In the genomic region with DNA sequence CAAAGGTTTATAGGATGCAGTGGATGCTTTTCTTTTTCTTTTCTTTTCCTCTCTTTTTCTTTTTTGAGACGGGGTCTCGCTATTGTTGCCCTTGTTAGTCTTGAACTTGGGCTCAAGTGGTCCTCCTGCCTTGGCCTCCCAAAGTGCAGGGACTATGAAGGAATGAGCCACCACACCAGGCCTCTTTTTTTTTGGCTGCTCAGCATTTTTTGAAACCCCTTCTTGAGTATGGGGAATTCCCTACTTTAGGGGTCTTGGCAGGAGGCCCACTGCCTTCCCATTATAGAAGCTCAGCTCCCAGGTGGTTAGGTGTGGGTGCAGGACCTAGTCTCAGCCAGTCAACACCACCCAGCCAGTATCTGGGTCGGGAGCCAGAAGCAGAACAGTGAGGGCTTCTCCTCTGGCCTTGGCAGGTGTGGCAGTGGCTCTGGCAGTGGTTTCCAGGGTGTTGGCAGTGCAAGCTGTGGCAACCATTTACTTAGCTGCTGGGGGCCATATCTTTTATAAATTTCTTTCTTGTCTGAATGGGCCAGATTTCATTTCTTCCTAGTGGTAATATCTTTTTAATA, we compare ENCODE assay signal across 18 cellular contexts. TPM values are rescaled to one million over a fixed set of nuclear protein-coding genes. Genes with fewer than 3 reads are reported as not detected.
A peak's percentile ranks its signal among the peaks of the same experiment; 100 is the strongest.
DNase-seq lines count a peak whose midpoint lies in the region; ATAC-seq and TF ChIP-seq lines count a peak whose summit lies in the region.
"Had no signal": no experiment of that assay in that cellular context is flagged by ENCODE, and none has a peak within 500 bp of the region (broad histone marks: within the 10 kb centered on the region; RNA-seq: fewer than 3 reads in every experiment).

No MANE protein-coding gene starts in this region.

- H3K27ac ChIP-seq in smooth muscle cell (ENCODE audit: low read depth) (peak overlapping the region; percentile 82), brain microvascular endothelial cell (no peak overlapping the region)
- H3K27ac ChIP-seq: 22Rv1, BLaER1 had no signal

- WGBS in smooth muscle cell (ENCODE audit: low lambda C conversion rate): 100% methylated on average over 3 of the region's 3 CpGs

- peak overlapping the region; percentile 47 for H3K27ac Mint-ChIP-seq in T-helper 17 cell
- H3K27ac Mint-ChIP-seq: GM23338 had no signal

- H2AFZ ChIP-seq in smooth muscle cell (ENCODE audit: low read depth): no peak overlapping the region
- H2AFZ ChIP-seq: GM23338 had no signal

- H3K9ac ChIP-seq in smooth muscle cell (ENCODE audit: low read depth): no peak overlapping the region
- H3K9ac ChIP-seq: BLaER1 had no signal

- no peak overlapping the region for H3K4me2 ChIP-seq in smooth muscle cell
- H3K4me2 ChIP-seq: BLaER1, GM23338 had no signal

- no peaks in the 10 kb centered on the region for H3K36me3 ChIP-seq in smooth muscle cell (ENCODE audit: low read depth)
- no peaks in the 10 kb centered on the region for H3K36me3 ChIP-seq in brain microvascular endothelial cell (replicated peaks)
- H3K36me3 ChIP-seq: BLaER1 had no signal

- no peak overlapping the region for H3K4me3 ChIP-seq in smooth muscle cell
- no peak overlapping the region for H3K4me3 ChIP-seq in brain microvascular endothelial cell (ENCODE audit: low read depth, low read length)
- H3K4me3 ChIP-seq: BLaER1, GM23338 had no signal

- no peaks in the 10 kb centered on the region for H3K27me3 Mint-ChIP-seq in T-helper 17 cell

- in situ Hi-C loops in brain microvascular endothelial cell (cut with HindIII; ENCODE audit: low pct_ligation_motif_present, low sequenced_read_pairs): no loop called here

- H3K9me3 ChIP-seq in T-helper 17 cell (ENCODE audit: control insufficient read depth, low read length, poor library complexity, severe bottlenecking): no peaks in the 10 kb centered on the region
- H3K9me3 ChIP-seq in smooth muscle cell (replicated peaks; ENCODE audit: low read depth): no peaks in the 10 kb centered on the region
- H3K9me3 ChIP-seq: BLaER1 had no signal

- peaks cover 10% of the 10 kb centered on the region for H3F3A ChIP-seq in smooth muscle cell (ENCODE audit: low read depth)

- TF ChIP-seq CTCF in smooth muscle cell (IDR thresholded peaks at IDR 0.05; ENCODE audit: borderline replicate concordance, insufficient read depth, poor library complexity, severe bottlenecking) (no peak), brain microvascular endothelial cell (IDR thresholded peaks at IDR 0.05; ENCODE audit: low read depth, low read length, missing control alignments) (no peak)

- H3K4me3 Mint-ChIP-seq in T-helper 17 cell: no peak overlapping the region
- H3K4me3 Mint-ChIP-seq: CD8-positive, alpha-beta memory T cell; GM23338 had no signal

- intact Hi-C loops in left cardiac atrium (cut with DNase I): no loop called here

- peaks cover 2% of the 10 kb centered on the region for H3K36me3 Mint-ChIP-seq in T-helper 17 cell (ENCODE audit: low read depth)

- ATAC-seq in T-helper 17 cell (no peak), left cardiac atrium (peak; percentile 57), HG03342 (IDR thresholded peaks at IDR 0.05; ENCODE audit: unreplicated experiment) (no peak)
- ATAC-seq: GM23338 had no signal

- DNase-seq in DMS 273 (lab: John Stamatoyannopoulos, UW; ENCODE audit: unreplicated experiment) (peak; percentile 25), DMS 273 treated with DMSO at 0.1 percent for 48 hours (lab: John Stamatoyannopoulos, UW) (no peak), T-helper 17 cell (no peak), left cardiac atrium (no peak), smooth muscle cell (lab: John Stamatoyannopoulos, UW; ENCODE audit: unreplicated experiment) (no peak), T-helper 1 cell (no peak), brain microvascular endothelial cell (no peak)
- DNase-seq: CD8-positive, alpha-beta memory T cell; DMS153; EL; Karpas-422; NCI-H1930; NCI-H524; NK-92 treated with Interleukin-12 subunit alpha and Interleukin-12 subunit beta, amount 100 ng/mL, for 24 hours had no signal

- H3K4me1 ChIP-seq in smooth muscle cell (ENCODE audit: low read depth): no peaks in the 10 kb centered on the region
- H3K4me1 ChIP-seq: BLaER1 had no signal

- H3K79me2 ChIP-seq in smooth muscle cell (ENCODE audit: low read depth): no peaks in the 10 kb centered on the region

- no peaks in the 10 kb centered on the region for H4K20me1 ChIP-seq in smooth muscle cell (ENCODE audit: low read depth)
- H4K20me1 ChIP-seq: BLaER1 had no signal

- no peaks in the 10 kb centered on the region for H3K27me3 ChIP-seq in smooth muscle cell (ENCODE audit: low read depth)
- H3K27me3 ChIP-seq in brain microvascular endothelial cell (replicated peaks): no peaks in the 10 kb centered on the region
- H3K27me3 ChIP-seq: BLaER1 had no signal

- peaks cover 4% of the 10 kb centered on the region for H3K4me1 Mint-ChIP-seq in T-helper 17 cell
- H3K4me1 Mint-ChIP-seq: CD8-positive, alpha-beta memory T cell; GM23338 had no signal

RNA-seq across cellular contexts. Expression of gene ACYP2, which starts 51.4 kb away (rescaled TPM):
- 10 to 100 TPM in 1 of 2 donors, 1 to 10 TPM in 1; 9.8 to 10.3 TPM for total RNA-seq in T-helper 17 cell
- total RNA-seq in left cardiac atrium: 10 to 100 TPM; 43.0 to 43.2 TPM
- total RNA-seq in smooth muscle cell: 17.7 and 18.6 TPM in 2 replicates
- 12.1 and 19.9 TPM in 2 replicates for polyA plus RNA-seq in smooth muscle cell

Comparison
In these comparisons a context has a peak if more than half of its experiments do, and no peak if none do; other contexts are left out.
1. ATAC-seq: peak in left cardiac atrium (2 of 2); none in T-helper 17 cell (single experiment) and HG03342 (single experiment).